In the genomic region with DNA sequence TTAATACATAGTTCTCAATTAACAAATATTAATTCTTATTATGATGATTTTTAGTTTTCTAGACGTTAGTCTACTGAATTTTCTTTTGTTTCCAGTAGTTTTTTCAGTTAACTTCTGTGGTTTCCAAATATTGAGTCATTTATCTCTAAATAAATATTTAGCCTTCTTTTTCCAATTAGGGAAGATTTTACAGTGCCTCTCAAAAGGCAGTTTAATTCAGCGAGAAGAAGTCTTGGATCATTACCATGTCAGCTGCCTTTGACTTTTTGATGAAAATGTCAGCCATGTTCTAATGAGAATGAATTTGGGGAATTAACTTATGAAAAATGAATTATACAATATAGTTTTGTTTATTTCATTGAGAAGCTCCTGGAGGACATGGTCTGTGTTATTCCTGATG, we compare ENCODE assay signal across 14 cellular contexts.
DNase-seq lines count a peak whose midpoint lies in the region; ATAC-seq, FAIRE-seq and TF ChIP-seq lines count a peak whose summit lies in the region.
"Had no signal": no experiment of that assay in that cellular context is flagged by ENCODE, and none has a peak within 500 bp of the region (broad histone marks: within the 10 kb centered on the region; RNA-seq: fewer than 3 reads in every experiment).

No MANE protein-coding gene starts in this region.

- TF ChIP-seq CTCF in nephron (IDR thresholded peaks at IDR 0.05; ENCODE audit: unreplicated experiment in 3 of 3), result no peak

- H3K36me3 Mint-ChIP-seq in nephron (ENCODE audit: low read depth), result no peaks in the 10 kb centered on the region
- H3K36me3 Mint-ChIP-seq: CD8-positive, alpha-beta T cell had no signal

- H3K27me3 Mint-ChIP-seq in nephron (ENCODE audit: low read depth), result no peaks in the 10 kb centered on the region

- peaks cover 32% of the 10 kb centered on the region for H3K4me1 Mint-ChIP-seq in nephron

- FAIRE-seq in endometrium (lab: Jason Lieb, UNC), result peak; percentile 12

- no peak overlapping the region for H3K4me3 Mint-ChIP-seq in nephron
- H3K4me3 Mint-ChIP-seq: CD8-positive, alpha-beta T cell had no signal

- ATAC-seq in GM21390 (IDR thresholded peaks at IDR 0.05; ENCODE audit: unreplicated experiment) (no peak), HG02884 (IDR thresholded peaks at IDR 0.05; ENCODE audit: unreplicated experiment) (no peak)
- ATAC-seq: CD8-positive, alpha-beta T cell had no signal

- no peaks in the 10 kb centered on the region for H3K9me3 Mint-ChIP-seq in nephron
- H3K9me3 Mint-ChIP-seq: CD8-positive, alpha-beta T cell had no signal

- peak; percentile 36 for DNase-seq in EH (ENCODE audit: low read depth)
- peak; percentile 26 for DNase-seq in M059J (ENCODE audit: low read depth)
- no peak for DNase-seq in hepatic stellate cell (ENCODE audit: low spot score)
- DNase-seq in cortex of kidney (lab: John Stamatoyannopoulos, UW), result no peak
- DNase-seq: 8988T; CD8-positive, alpha-beta T cell; COR-L47; DMS 273 treated with DMSO at 0.1 percent for 48 hours; DMS53; GF-D8 had no signal

- H3K27ac Mint-ChIP-seq in nephron, result peak overlapping the region in 2 of 3 experiments; percentile 1 to 12
- H3K27ac Mint-ChIP-seq: CD8-positive, alpha-beta T cell had no signal

Comparison
In these comparisons a context has a peak if more than half of its experiments do, and no peak if none do; other contexts are left out.
1. DNase-seq: peak in EH (single experiment) and M059J (single experiment); none in hepatic stellate cell (single experiment) and cortex of kidney (single experiment).